In genomic region chr5:115946655-115947054, GRCh38 we compare ENCODE assay signal across 23 cellular contexts. TPM values are rescaled to one million over a fixed set of nuclear protein-coding genes. Genes with fewer than 3 reads are reported as not detected.
DNase-seq lines count a peak whose midpoint lies in the region; ATAC-seq and TF ChIP-seq lines count a peak whose summit lies in the region.
"Had no signal": no experiment of that assay in that cellular context is flagged by ENCODE, and none has a peak within 500 bp of the region (broad histone marks: within the 10 kb centered on the region; RNA-seq: fewer than 3 reads in every experiment).

No MANE protein-coding gene starts in this region.

- H3K27me3 ChIP-seq in brain microvascular endothelial cell (replicated peaks) = no peaks in the 10 kb centered on the region
- H3K27me3 ChIP-seq: sigmoid colon had no signal

- ATAC-seq in HG03442 (IDR thresholded peaks at IDR 0.05; ENCODE audit: unreplicated experiment) = no peak
- ATAC-seq: GM23338; left colon; natural killer cell; stimulated activated memory B cell treated with anti-CD40 and anti-IgM and Interleukin-4, amounts not matched to agents 10 μg/mL and 1 μg/mL and 100 μg/mL, for 72 hours; WTC11 had no signal

- peak overlapping the region; percentile 51 for H3K27ac ChIP-seq in brain microvascular endothelial cell
- H3K27ac ChIP-seq: parathyroid adenoma, PC-9, sigmoid colon, SK-N-MC had no signal

- DNase-seq in Daoy (ENCODE audit: low read depth) = peak; percentile 23
- DNase-seq in HT1080 (ENCODE audit: low read depth) = peak; percentile 69
- peak; percentile 36 for DNase-seq in brain microvascular endothelial cell
- peak; percentile 17 for DNase-seq in kidney tubule cell (ENCODE audit: low spot score)
- DNase-seq in SW480 (ENCODE audit: low spot score) = no peak
- DNase-seq in GOT3 (lab: John Stamatoyannopoulos, UW) = no peak
- DNase-seq: activated CD4-positive, alpha-beta T cell treated with anti-CD3 and anti-CD28 coated beads, Interleukin-2, amount 50 U/mL, for 4 hours; activated gamma-delta T cell; DMS79; left colon; natural killer cell; NCI-H187; NCI-H2227 treated with DMSO at 0.1 percent for 48 hours; NCI-H82; PC-9; sigmoid colon; stimulated activated CD4-positive, alpha-beta T cell treated with anti-CD3 and anti-CD28 coated beads, Interleukin-1b, Interleukin-23, amount 100 ng/mL, for 48 hours had no signal

- no peaks in the 10 kb centered on the region for H3K36me3 ChIP-seq in brain microvascular endothelial cell (replicated peaks)
- H3K36me3 ChIP-seq: sigmoid colon had no signal

- TF ChIP-seq CTCF in brain microvascular endothelial cell (IDR thresholded peaks at IDR 0.05; ENCODE audit: low read depth, low read length, missing control alignments) = no peak

- in situ Hi-C loops in brain microvascular endothelial cell (cut with HindIII; ENCODE audit: low pct_ligation_motif_present, low sequenced_read_pairs) = no loop called here

- no peak overlapping the region for H3K4me3 ChIP-seq in brain microvascular endothelial cell (ENCODE audit: low read depth, low read length)
- H3K4me3 ChIP-seq: GM23338, PC-9, sigmoid colon, SK-N-MC had no signal

RNA-seq across cellular contexts. Expression of gene LVRN, which starts 15.6 kb away (rescaled TPM):
- 0.06 TPM in 1 of 2 replicates, not detected in the other for total RNA-seq in Daoy (2014; rRNA removed; shearing (Covaris generic))
- total RNA-seq in HT1080 (2014; rRNA removed; shearing (Covaris generic)) = 0.03 TPM in 1 of 2 replicates, not detected in the other
- 0.07 and 0.31 TPM in 2 replicates for polyA plus RNA-seq in HT1080 (2015; cell fraction: cytosol; rRNA removed)
- 0.80 and 1.1 TPM in 2 replicates for polyA plus RNA-seq in HT1080 (2015; cell fraction: nucleus; rRNA removed)

Comparison
In these comparisons a context has a peak if more than half of its experiments do, and no peak if none do; other contexts are left out.
1. DNase-seq: peak in Daoy (single experiment), HT1080 (single experiment), brain microvascular endothelial cell (single experiment) and kidney tubule cell (single experiment); none in SW480 (single experiment) and GOT3 (single experiment).